Comparison of ENCODE assay signal across 16 cellular contexts in genomic region chr14:75044760-75045159, GRCh38. TPM values are rescaled to one million over a fixed set of nuclear protein-coding genes. Genes with fewer than 3 reads are reported as not detected.
DNase-seq lines count a peak whose midpoint lies in the region; ATAC-seq, FAIRE-seq and TF ChIP-seq lines count a peak whose summit lies in the region.
"Had no signal": no experiment of that assay in that cellular context is flagged by ENCODE, and none has a peak within 500 bp of the region (broad histone marks: within the 10 kb centered on the region; RNA-seq: fewer than 3 reads in every experiment).

No MANE protein-coding gene starts in this region.

- TF ChIP-seq CTCF in A549 (IDR thresholded peaks at IDR 0.05) (no peak), DND-41 (IDR thresholded peaks at IDR 0.05; ENCODE audit: borderline replicate concordance, extremely low read depth, low read length, poor library complexity, severe bottlenecking) (no peak), left lung (IDR thresholded peaks at IDR 0.05) (no peak)

- peak overlapping the region; percentile 32; the same call in 2 of the 3 replicates for H3K4me2 ChIP-seq in A549
- H3K4me2 ChIP-seq in DND-41 (ENCODE audit: insufficient read depth, low read length): peak overlapping the region; percentile 26; the same call in 1 of the 2 replicates

- no peak for TF ChIP-seq POLR2A in A549 (IDR thresholded peaks at IDR 0.05; ENCODE audit: low read length)

- H3K36me3 ChIP-seq in DND-41 (ENCODE audit: insufficient read depth, low read length) (peaks cover 41% of the 10 kb centered on the region), adipocyte (ENCODE audit: control insufficient read depth, insufficient read depth, low read length, severe bottlenecking) (no peaks in the 10 kb centered on the region), left lung (peaks cover 0 to 12% of the 10 kb centered on the region in 2 donors)

- no peak overlapping the region for H2AFZ ChIP-seq in DND-41 (ENCODE audit: low read depth, low read length)

- H3K9me3 ChIP-seq in A549 (no peaks in the 10 kb centered on the region), DND-41 (ENCODE audit: insufficient read depth, low read length, severe bottlenecking) (no peaks in the 10 kb centered on the region), adipocyte (ENCODE audit: control insufficient read depth, low read length) (no peaks in the 10 kb centered on the region), left lung (no peaks in the 10 kb centered on the region)
- H3K9me3 ChIP-seq: Caco-2, spleen had no signal

- H3K4me1 ChIP-seq in A549 (peaks cover 55% of the 10 kb centered on the region), DND-41 (ENCODE audit: insufficient read depth, low read length) (peaks cover 38% of the 10 kb centered on the region), adipocyte (ENCODE audit: control insufficient read depth, insufficient read depth, low read length) (peaks cover 43% of the 10 kb centered on the region), left lung (peaks cover 6 to 24% of the 10 kb centered on the region in 2 donors)

- no peaks in the 10 kb centered on the region for H3K27me3 ChIP-seq in DND-41 (ENCODE audit: insufficient read depth, low read length, poor library complexity)
- no peaks in the 10 kb centered on the region for H3K27me3 ChIP-seq in adipocyte (replicated peaks; ENCODE audit: control insufficient read depth, insufficient read depth, low read length)
- no peaks in the 10 kb centered on the region for H3K27me3 ChIP-seq in left lung
- H3K27me3 ChIP-seq: spleen had no signal

- TF ChIP-seq EP300 in A549 (IDR thresholded peaks at IDR 0.05): no peak

- POLR2A ChIA-PET in A549 (lab: Yijun Ruan, JAX): interaction anchor here (0.7 kb wide), 1 partner anchor 36 kb away, joined by 4 read pairs; no protein-coding TSS in a partner anchor

- no peak for DNase-seq in A549 (ENCODE audit: low read depth in 1 of 2, low spot score in 1 of 2)
- DNase-seq in DND-41: no peak
- peak; percentile 24 for DNase-seq in adipocyte (ENCODE audit: low read depth)
- no peak for DNase-seq in left lung
- DNase-seq in ureter (ENCODE audit: low spot score): no peak
- DNase-seq in NCI-H146 treated with DMSO at 0.1 percent for 48 hours (lab: John Stamatoyannopoulos, UW; ENCODE audit: unreplicated experiment): no peak
- no peak for DNase-seq in cortex of kidney (lab: John Stamatoyannopoulos, UW)
- DNase-seq: activated CD8-positive, alpha-beta memory T cell treated with anti-CD3 and anti-CD28 coated beads for 24 hours; Caco-2; left ventricle myocardium superior; NCI-H1417; NCI-H748 treated with DMSO at 0.1 percent for 48 hours; spleen; stimulated activated CD4-positive, alpha-beta T cell treated with anti-CD3 and anti-CD28 coated beads, Interleukin-4, amount 100 ng/mL, for 4 hours had no signal

- peaks cover 65% of the 10 kb centered on the region for H3K79me2 ChIP-seq in DND-41 (ENCODE audit: insufficient read depth, low read length)

- CTCF ChIA-PET in A549 (lab: Yijun Ruan, JAX): interaction anchor here (0.9 to 2.5 kb wide), 4 partner anchors 44 to 139 kb away, joined by 3 to 8 read pairs (median 6); no protein-coding TSS in a partner anchor

- intact Hi-C loops in left lung (cut with DNase I): no loop called here

- H3K4me3 ChIP-seq in A549 (no peak overlapping the region), DND-41 (ENCODE audit: low read depth in 1 of 2, low read length in 2 of 2) (no peak overlapping the region), adipocyte (ENCODE audit: low read length) (no peak overlapping the region), left lung (no peak overlapping the region)
- H3K4me3 ChIP-seq: spleen had no signal

- FAIRE-seq in A549 (lab: Jason Lieb, UNC): no peak
- FAIRE-seq: GM19239, H1 had no signal

- H3K27ac ChIP-seq in A549 (peak overlapping the region; percentile 7 to 52; a peak in 3 of 6 replicates), DND-41 (ENCODE audit: low read length) (no peak overlapping the region), left lung (peak overlapping the region in 1 of 2 donors; percentile 40)
- H3K27ac ChIP-seq: spleen had no signal

- H3K9ac ChIP-seq in DND-41 (ENCODE audit: low read depth, low read length) (no peak overlapping the region), adipocyte (ENCODE audit: low read length) (no peak overlapping the region)

- TF ChIP-seq RAD21 in A549 (conservative IDR thresholded peaks at IDR 0.05 in 1 of 2, IDR thresholded peaks at IDR 0.05 in 1 of 2): no peak

- H4K20me1 ChIP-seq in DND-41 (ENCODE audit: insufficient read depth, low read length): peaks cover 5% of the 10 kb centered on the region; the same call in 1 of the 2 replicates

- WGBS in A549 (ENCODE audit: missing lambda C conversion rate): 82% methylated on average over 8 of the region's 8 CpGs

- ATAC-seq in A549 (no peak), DND-41 (ENCODE audit: insufficient read depth, low read depth) (no peak), left lung (peak; percentile 35)
- ATAC-seq: left ventricle myocardium superior had no signal

TF ChIP-seq in A549, 52 proteins besides CTCF, POLR2A, EP300 and RAD21:
- no peak for TF ChIP-seq CHD2 (IDR thresholded peaks at IDR 0.05; ENCODE audit: low read length, partially characterized antibody)
- TF ChIP-seq GATA3 (IDR thresholded peaks at IDR 0.05; ENCODE audit: borderline replicate concordance): no peak
- no peak for TF ChIP-seq REST (IDR thresholded peaks at IDR 0.05)
- TF ChIP-seq JUN (IDR thresholded peaks at IDR 0.05): no peak
- no peak for TF ChIP-seq CEBPB (IDR thresholded peaks at IDR 0.05)
- TF ChIP-seq TP53 (CRISPR knock-in tag; IDR thresholded peaks at IDR 0.05): no peak
- TF ChIP-seq SREBF2 (IDR thresholded peaks at IDR 0.05): no peak

RNA-seq across cellular contexts. Expression of gene MLH3, which starts 6.5 kb away (rescaled TPM):
- polyA plus RNA-seq in A549 (2011; rRNA removed) (30.8 and 32.3 TPM in 2 replicates), A549 (2017; fragmentation: RNase III; extraction: RNeasy Plus Mini Kit Qiagen cat#74134 plus additional on column Dnase treatment) (15.2 to 16.2 TPM (median 16.0 TPM) in 3 replicates)
- polyA plus RNA-seq in A549 (2012; cell fraction: cytosol; rRNA removed): 8.4 and 9.1 TPM in 2 replicates
- polyA plus RNA-seq in A549 (2012; cell fraction: nucleus; rRNA removed): 11.5 and 18.4 TPM in 2 replicates
- 36.8 and 41.8 TPM in 2 replicates for polyA minus RNA-seq in A549 (2011; rRNA and poly(A)+ RNA removed)
- total RNA-seq in left lung (10 to 100 TPM; 24.7 to 25.9 TPM), ureter (44.2 TPM)

RNA-seq across cellular contexts. Expression of gene ACYP1, which starts 19.1 kb away (rescaled TPM):
- polyA plus RNA-seq in A549 (2011; rRNA removed): 26.5 and 36.7 TPM in 2 replicates
- polyA plus RNA-seq in A549 (2012; cell fraction: cytosol; rRNA removed): 24.6 and 36.2 TPM in 2 replicates
- polyA plus RNA-seq in A549 (2012; cell fraction: nucleus; rRNA removed): 8.0 and 14.5 TPM in 2 replicates
- polyA plus RNA-seq in A549 (2017; fragmentation: RNase III; extraction: RNeasy Plus Mini Kit Qiagen cat#74134 plus additional on column Dnase treatment): 30.0 to 34.3 TPM (median 33.3 TPM) in 3 replicates
- polyA minus RNA-seq in A549 (2011; rRNA and poly(A)+ RNA removed): 3.4 and 3.9 TPM in 2 replicates
- 10 to 100 TPM in 1 of 2 donors, 1 to 10 TPM in 1; 9.8 to 15.8 TPM for total RNA-seq in left lung
- 14.1 TPM for total RNA-seq in ureter

RNA-seq across cellular contexts. Expression of gene ZC2HC1C, which starts 24.7 kb away (rescaled TPM):
- polyA plus RNA-seq in A549 (2011; rRNA removed) (2.4 and 2.7 TPM in 2 replicates), A549 (2017; fragmentation: RNase III; extraction: RNeasy Plus Mini Kit Qiagen cat#74134 plus additional on column Dnase treatment) (2.7 to 3.9 TPM (median 2.8 TPM) in 3 replicates)
- 0.98 and 1.2 TPM in 2 replicates for polyA plus RNA-seq in A549 (2012; cell fraction: cytosol; rRNA removed)
- 0.38 and 0.59 TPM in 2 replicates for polyA plus RNA-seq in A549 (2012; cell fraction: nucleus; rRNA removed)
- 1.1 and 1.5 TPM in 2 replicates for polyA minus RNA-seq in A549 (2011; rRNA and poly(A)+ RNA removed)
- total RNA-seq in left lung (1 to 10 TPM; 3.1 to 4.6 TPM), ureter (3.0 TPM)

RNA-seq across cellular contexts. Expression of gene EIF2B2, which starts 42.0 kb away (rescaled TPM):
- polyA plus RNA-seq in A549 (2011; rRNA removed) (116 and 142 TPM in 2 replicates), A549 (2017; fragmentation: RNase III; extraction: RNeasy Plus Mini Kit Qiagen cat#74134 plus additional on column Dnase treatment) (86.2 to 88.4 TPM (median 86.3 TPM) in 3 replicates)
- polyA plus RNA-seq in A549 (2012; cell fraction: cytosol; rRNA removed): 102 and 117 TPM in 2 replicates
- 64.6 and 86.0 TPM in 2 replicates for polyA plus RNA-seq in A549 (2012; cell fraction: nucleus; rRNA removed)
- 78.2 and 82.6 TPM in 2 replicates for polyA minus RNA-seq in A549 (2011; rRNA and poly(A)+ RNA removed)
- total RNA-seq in left lung (10 to 100 TPM; 38.7 to 44.4 TPM), ureter (39.2 TPM)
